12 cellular contexts compared by ENCODE assay signal in genomic region chr4:183342541-183343533, GRCh38. TPM values are rescaled to one million over a fixed set of nuclear protein-coding genes. Genes with fewer than 3 reads are reported as not detected.
A peak's percentile ranks its signal among the peaks of the same experiment; 100 is the strongest.
DNase-seq lines count a peak whose midpoint lies in the region; ATAC-seq, FAIRE-seq and TF ChIP-seq lines count a peak whose summit lies in the region.
"Had no signal": no experiment of that assay in that cellular context is flagged by ENCODE, and none has a peak within 500 bp of the region (broad histone marks: within the 10 kb centered on the region; RNA-seq: fewer than 3 reads in every experiment).

No MANE protein-coding gene starts in this region.

- intact Hi-C loops in activated CD8-positive, alpha-beta T cell treated with anti-CD3 and anti-CD28 coated beads for 36 hours (cut with micrococcal nuclease), result no loop called here
- intact Hi-C loops in kidney (cut with DNase I) (no loop called here), A673 (cut with micrococcal nuclease; ENCODE audit: unreplicated experiment) (no loop called here)

- H3K4me1 ChIP-seq in kidney (ENCODE audit: control insufficient read depth in 1 of 2, insufficient read depth in 1 of 2, low read depth in 1 of 2, low read length in 2 of 2) (no peaks in the 10 kb centered on the region), A673 (ENCODE audit: insufficient read depth, low read length, poor library complexity, severe bottlenecking) (no peaks in the 10 kb centered on the region)

- peak; percentile 45 for ATAC-seq in activated CD8-positive, alpha-beta T cell treated with anti-CD3 and anti-CD28 coated beads for 36 hours
- ATAC-seq in activated CD8-positive, alpha-beta T cell treated with anti-CD3 and anti-CD28 coated beads, Interleukin-2, amount 10 ng/mL, durations not matched to agents 7 days and 5 days, result no peak
- ATAC-seq in stimulated activated naive B cell treated with anti-CD40 and anti-IgM and Interleukin-4, amounts not matched to agents 10 μg/mL and 1 μg/mL and 100 μg/mL, for 72 hours (replicated peaks), result peak; percentile 52 to 69
- no peak for ATAC-seq in HG02623 (IDR thresholded peaks at IDR 0.05; ENCODE audit: unreplicated experiment)
- ATAC-seq in GM21717 (IDR thresholded peaks at IDR 0.05; ENCODE audit: unreplicated experiment), result no peak

- no peak for FAIRE-seq in kidney (lab: Jason Lieb, UNC)
- FAIRE-seq: GM19239 had no signal

- peaks cover 12% of the 10 kb centered on the region for H3K27me3 Mint-ChIP-seq in activated CD8-positive, alpha-beta T cell treated with anti-CD3 and anti-CD28 coated beads for 36 hours
- H3K27me3 Mint-ChIP-seq in activated CD8-positive, alpha-beta T cell treated with anti-CD3 and anti-CD28 coated beads, Interleukin-2, amount 10 ng/mL, durations not matched to agents 7 days and 5 days (ENCODE audit: low read depth), result peaks cover 13% of the 10 kb centered on the region
- H3K27me3 Mint-ChIP-seq in activated naive CD8-positive, alpha-beta T cell, result peaks cover 3% of the 10 kb centered on the region
- H3K27me3 Mint-ChIP-seq in stimulated activated naive B cell treated with anti-CD40 and anti-IgM and Interleukin-4, amounts not matched to agents 10 μg/mL and 1 μg/mL and 100 μg/mL, for 72 hours, result peaks cover 29 to 36% of the 10 kb centered on the region in 2 donors

- H3K9me3 ChIP-seq in kidney (ENCODE audit: control insufficient read depth in 1 of 2, low read length in 2 of 2), result no peaks in the 10 kb centered on the region
- no peaks in the 10 kb centered on the region for H3K9me3 ChIP-seq in A673 (ENCODE audit: low read depth, low read length, poor library complexity, severe bottlenecking)

- no peak overlapping the region for H3K27ac Mint-ChIP-seq in activated CD8-positive, alpha-beta T cell treated with anti-CD3 and anti-CD28 coated beads for 36 hours
- H3K27ac Mint-ChIP-seq in activated CD8-positive, alpha-beta T cell treated with anti-CD3 and anti-CD28 coated beads, Interleukin-2, amount 10 ng/mL, durations not matched to agents 7 days and 5 days, result no peak overlapping the region
- H3K27ac Mint-ChIP-seq in activated naive CD8-positive, alpha-beta T cell, result no peak overlapping the region
- no peak overlapping the region for H3K27ac Mint-ChIP-seq in stimulated activated naive B cell treated with anti-CD40 and anti-IgM and Interleukin-4, amounts not matched to agents 10 μg/mL and 1 μg/mL and 100 μg/mL, for 72 hours
- H3K27ac Mint-ChIP-seq: activated CD4-positive, alpha-beta memory T cell treated with anti-CD3 and anti-CD28 coated beads for 36 hours; stimulated activated naive CD8-positive, alpha-beta T cell treated with anti-CD3 and anti-CD28 coated beads, Interleukin-15, Interleukin-2, amounts not matched to agents 100 ng/mL and 50 ng/mL, for 24 hours had no signal

- H3K9me3 Mint-ChIP-seq in activated CD8-positive, alpha-beta T cell treated with anti-CD3 and anti-CD28 coated beads for 36 hours, result no peaks in the 10 kb centered on the region
- H3K9me3 Mint-ChIP-seq in activated CD8-positive, alpha-beta T cell treated with anti-CD3 and anti-CD28 coated beads, Interleukin-2, amount 10 ng/mL, durations not matched to agents 7 days and 5 days (ENCODE audit: insufficient read depth), result no peaks in the 10 kb centered on the region
- H3K9me3 Mint-ChIP-seq in activated naive CD8-positive, alpha-beta T cell (ENCODE audit: low read depth), result no peaks in the 10 kb centered on the region
- no peaks in the 10 kb centered on the region for H3K9me3 Mint-ChIP-seq in stimulated activated naive B cell treated with anti-CD40 and anti-IgM and Interleukin-4, amounts not matched to agents 10 μg/mL and 1 μg/mL and 100 μg/mL, for 72 hours
- H3K9me3 Mint-ChIP-seq: activated CD4-positive, alpha-beta memory T cell treated with anti-CD3 and anti-CD28 coated beads for 36 hours; stimulated activated naive CD8-positive, alpha-beta T cell treated with anti-CD3 and anti-CD28 coated beads, Interleukin-15, Interleukin-2, amounts not matched to agents 100 ng/mL and 50 ng/mL, for 24 hours had no signal

- H3K4me3 ChIP-seq in kidney (ENCODE audit: low read length in 2 of 2) (no peak overlapping the region), A673 (ENCODE audit: low read depth, low read length, poor library complexity, severe bottlenecking) (no peak overlapping the region)

- no peak for TF ChIP-seq CTCF in activated CD8-positive, alpha-beta T cell treated with anti-CD3 and anti-CD28 coated beads for 36 hours (IDR thresholded peaks at IDR 0.05)
- no peak for TF ChIP-seq CTCF in kidney (IDR thresholded peaks at IDR 0.05; ENCODE audit: borderline replicate concordance, extremely low read depth, insufficient read depth)
- TF ChIP-seq CTCF in A673 (conservative IDR thresholded peaks at IDR 0.05; ENCODE audit: low read depth, low read length), result no peak

- no peaks in the 10 kb centered on the region for H3K27me3 ChIP-seq in A673 (replicated peaks; ENCODE audit: insufficient read depth, low read depth, low read length, poor library complexity)

- CTCF ChIA-PET in activated CD8-positive, alpha-beta T cell treated with anti-CD3 and anti-CD28 coated beads for 36 hours (lab: Charles Lee), result no interaction called here
- CTCF ChIA-PET in activated CD8-positive, alpha-beta T cell treated with anti-CD3 and anti-CD28 coated beads, Interleukin-2, amount 10 ng/mL, durations not matched to agents 7 days and 5 days (lab: Charles Lee), result no interaction called here
- CTCF ChIA-PET in A673 (lab: Charles Lee), result interaction anchor here (0.6 kb wide), 1 partner anchor 432 kb away, joined by 4 read pairs; no protein-coding TSS in a partner anchor

- H3K4me3 Mint-ChIP-seq in activated CD8-positive, alpha-beta T cell treated with anti-CD3 and anti-CD28 coated beads for 36 hours, result no peak overlapping the region
- H3K4me3 Mint-ChIP-seq in activated CD8-positive, alpha-beta T cell treated with anti-CD3 and anti-CD28 coated beads, Interleukin-2, amount 10 ng/mL, durations not matched to agents 7 days and 5 days, result no peak overlapping the region
- H3K4me3 Mint-ChIP-seq in activated naive CD8-positive, alpha-beta T cell, result peak overlapping the region; percentile 23
- H3K4me3 Mint-ChIP-seq in stimulated activated naive B cell treated with anti-CD40 and anti-IgM and Interleukin-4, amounts not matched to agents 10 μg/mL and 1 μg/mL and 100 μg/mL, for 72 hours, result peak overlapping the region; percentile 23 to 47
- H3K4me3 Mint-ChIP-seq: activated CD4-positive, alpha-beta memory T cell treated with anti-CD3 and anti-CD28 coated beads for 36 hours; stimulated activated naive CD8-positive, alpha-beta T cell treated with anti-CD3 and anti-CD28 coated beads, Interleukin-15, Interleukin-2, amounts not matched to agents 100 ng/mL and 50 ng/mL, for 24 hours had no signal

- H3K36me3 ChIP-seq in kidney (ENCODE audit: control insufficient read depth in 1 of 2, insufficient read depth in 2 of 2, low read length in 2 of 2) (no peaks in the 10 kb centered on the region), A673 (ENCODE audit: insufficient read depth, low read length, poor library complexity, severe bottlenecking) (no peaks in the 10 kb centered on the region)

- DNase-seq in activated CD8-positive, alpha-beta T cell treated with anti-CD3 and anti-CD28 coated beads for 36 hours, result no peak
- DNase-seq in activated CD8-positive, alpha-beta T cell treated with anti-CD3 and anti-CD28 coated beads, Interleukin-2, amount 10 ng/mL, durations not matched to agents 7 days and 5 days, result no peak
- DNase-seq in kidney, result peak; percentile 72
- DNase-seq in stimulated activated naive B cell treated with anti-CD40 and anti-IgM and Interleukin-4, amounts not matched to agents 10 μg/mL and 1 μg/mL and 100 μg/mL, for 72 hours, result no peak
- DNase-seq in A673 (ENCODE audit: low spot score), result no peak
- DNase-seq: activated CD4-positive, alpha-beta memory T cell treated with anti-CD3 and anti-CD28 coated beads for 36 hours; mesendoderm had no signal

- H3K27ac ChIP-seq in kidney (ENCODE audit: low read depth in 2 of 2, low read length in 2 of 2) (no peak overlapping the region), A673 (ENCODE audit: low read depth, low read length, poor library complexity, severe bottlenecking) (no peak overlapping the region)

- no peaks in the 10 kb centered on the region for H3K36me3 Mint-ChIP-seq in activated CD8-positive, alpha-beta T cell treated with anti-CD3 and anti-CD28 coated beads for 36 hours (ENCODE audit: low read depth)
- H3K36me3 Mint-ChIP-seq in activated CD8-positive, alpha-beta T cell treated with anti-CD3 and anti-CD28 coated beads, Interleukin-2, amount 10 ng/mL, durations not matched to agents 7 days and 5 days (ENCODE audit: low read depth), result no peaks in the 10 kb centered on the region
- H3K36me3 Mint-ChIP-seq in activated naive CD8-positive, alpha-beta T cell, result no peaks in the 10 kb centered on the region
- H3K36me3 Mint-ChIP-seq in stimulated activated naive B cell treated with anti-CD40 and anti-IgM and Interleukin-4, amounts not matched to agents 10 μg/mL and 1 μg/mL and 100 μg/mL, for 72 hours, result no peaks in the 10 kb centered on the region
- H3K36me3 Mint-ChIP-seq: activated CD4-positive, alpha-beta memory T cell treated with anti-CD3 and anti-CD28 coated beads for 36 hours had no signal

- no peak overlapping the region for H3K9ac ChIP-seq in kidney (ENCODE audit: low read length in 2 of 2)

- POLR2A ChIA-PET in activated CD8-positive, alpha-beta T cell treated with anti-CD3 and anti-CD28 coated beads for 36 hours (lab: Charles Lee), result interaction anchor here (1.0 kb wide), 1 partner anchor 64 kb away, joined by 3 read pairs; no protein-coding TSS in a partner anchor
- POLR2A ChIA-PET in activated CD8-positive, alpha-beta T cell treated with anti-CD3 and anti-CD28 coated beads, Interleukin-2, amount 10 ng/mL, durations not matched to agents 7 days and 5 days (lab: Charles Lee), result no interaction called here
- POLR2A ChIA-PET in A673 (lab: Charles Lee; ENCODE audit: low non-redundant PET), result no interaction called here

- no TSS peak for BruUV-seq in A673 (replicated peaks; lab: Mats Ljungman, UMichigan)

- H3K4me1 Mint-ChIP-seq in activated CD8-positive, alpha-beta T cell treated with anti-CD3 and anti-CD28 coated beads for 36 hours (ENCODE audit: low read depth), result no peaks in the 10 kb centered on the region
- H3K4me1 Mint-ChIP-seq in activated CD8-positive, alpha-beta T cell treated with anti-CD3 and anti-CD28 coated beads, Interleukin-2, amount 10 ng/mL, durations not matched to agents 7 days and 5 days (ENCODE audit: low read depth), result no peaks in the 10 kb centered on the region
- H3K4me1 Mint-ChIP-seq in activated naive CD8-positive, alpha-beta T cell (ENCODE audit: low read depth), result peaks cover 2% of the 10 kb centered on the region
- H3K4me1 Mint-ChIP-seq in stimulated activated naive B cell treated with anti-CD40 and anti-IgM and Interleukin-4, amounts not matched to agents 10 μg/mL and 1 μg/mL and 100 μg/mL, for 72 hours, result peaks cover 2 to 6% of the 10 kb centered on the region in 2 donors

RNA-seq across cellular contexts. Expression of gene CLDN24, which starts 20.6 kb away (rescaled TPM):
- total RNA-seq in activated CD8-positive, alpha-beta T cell treated with anti-CD3 and anti-CD28 coated beads for 36 hours, result not detected
- total RNA-seq in activated CD8-positive, alpha-beta T cell treated with anti-CD3 and anti-CD28 coated beads, Interleukin-2, amount 10 ng/mL, durations not matched to agents 7 days and 5 days, result not detected
- total RNA-seq in kidney (not detected), A673 (2021) (not detected in 2 replicates)
- polyA plus RNA-seq in kidney (ENCODE audit: insufficient read depth, low read depth, low replicate concordance), result not detected
- total RNA-seq: activated CD4-positive, alpha-beta memory T cell treated with anti-CD3 and anti-CD28 coated beads for 36 hours had no signal

RNA-seq across cellular contexts. Expression of gene CLDN22, which starts 22.8 kb away (rescaled TPM):
- not detected for total RNA-seq in activated CD8-positive, alpha-beta T cell treated with anti-CD3 and anti-CD28 coated beads for 36 hours
- total RNA-seq in activated CD8-positive, alpha-beta T cell treated with anti-CD3 and anti-CD28 coated beads, Interleukin-2, amount 10 ng/mL, durations not matched to agents 7 days and 5 days, result not detected
- total RNA-seq in kidney (not detected), A673 (2021) (not detected in 2 replicates)
- polyA plus RNA-seq in kidney (ENCODE audit: insufficient read depth, low read depth, low replicate concordance), result 0.39 TPM
- total RNA-seq: activated CD4-positive, alpha-beta memory T cell treated with anti-CD3 and anti-CD28 coated beads for 36 hours had no signal

Comparison
In these comparisons a context has a peak if more than half of its experiments do, and no peak if none do; other contexts are left out.
1. ATAC-seq: peak in activated CD8-positive, alpha-beta T cell treated with anti-CD3 and anti-CD28 coated beads for 36 hours (single experiment) and stimulated activated naive B cell treated with anti-CD40 and anti-IgM and Interleukin-4, amounts not matched to agents 10 μg/mL and 1 μg/mL and 100 μg/mL, for 72 hours (2 of 2); none in activated CD8-positive, alpha-beta T cell treated with anti-CD3 and anti-CD28 coated beads, Interleukin-2, amount 10 ng/mL, durations not matched to agents 7 days and 5 days (single experiment), HG02623 (single experiment) and GM21717 (single experiment).
2. H3K4me3 Mint-ChIP-seq: peak in activated naive CD8-positive, alpha-beta T cell (single experiment) and stimulated activated naive B cell treated with anti-CD40 and anti-IgM and Interleukin-4, amounts not matched to agents 10 μg/mL and 1 μg/mL and 100 μg/mL, for 72 hours (2 of 2); none in activated CD8-positive, alpha-beta T cell treated with anti-CD3 and anti-CD28 coated beads for 36 hours (single experiment) and activated CD8-positive, alpha-beta T cell treated with anti-CD3 and anti-CD28 coated beads, Interleukin-2, amount 10 ng/mL, durations not matched to agents 7 days and 5 days (single experiment).